Comparison of ENCODE assay signal across 23 cellular contexts in genomic region chr10:37304036-37304435, GRCh38.
"Had no signal": no experiment of that assay in that cellular context is flagged by ENCODE, and none has a peak within 500 bp of the region (broad histone marks: within the 10 kb centered on the region; RNA-seq: fewer than 3 reads in every experiment).

No MANE protein-coding gene starts in this region.

- H3K9me3 ChIP-seq: testis, thoracic aorta, thyroid gland, tibial artery, upper lobe of right lung, uterus, vagina had no signal

- H3K4me3 ChIP-seq: stomach, suprapubic skin, testis, thoracic aorta, thyroid gland, tibial artery, tibial nerve, transverse colon, upper lobe of left lung, upper lobe of right lung, uterus, vagina had no signal

- H3K36me3 ChIP-seq: stomach, suprapubic skin, thoracic aorta, thyroid gland, tibial artery, tibial nerve, transverse colon, upper lobe of left lung, upper lobe of right lung, uterus, vagina had no signal

- H3K27ac ChIP-seq: stomach, suprapubic skin, testis, thoracic aorta, thyroid gland, tibial artery, tibial nerve, transverse colon, upper lobe of left lung, upper lobe of right lung, uterus, vagina had no signal

- H3K27me3 ChIP-seq: stomach, suprapubic skin, testis, thyroid gland, tibial artery, tibial nerve, transverse colon, upper lobe of left lung, upper lobe of right lung, uterus, vagina had no signal

- DNase-seq: stimulated activated CD4-positive, alpha-beta T cell treated with anti-CD3 and anti-CD28 coated beads, Interleukin-2, amount 100 ng/mL, for 48 hours; stimulated activated CD4-positive, alpha-beta T cell treated with anti-CD3 and anti-CD28 coated beads, Interleukin-4, amount 100 ng/mL, for 1 hour; stimulated activated CD4-positive, alpha-beta T cell treated with anti-CD3 and anti-CD28 coated beads, Interleukin-4, amount 100 ng/mL, for 24 hours; stimulated activated CD4-positive, alpha-beta T cell treated with anti-CD3 and anti-CD28 coated beads, Interleukin-4, amount 100 ng/mL, for 4 hours; stimulated activated CD8-positive, alpha-beta memory T cell treated with anti-CD3 and anti-CD28 coated beads, Interleukin-4, amount 100 ng/mL, for 48 hours; stimulated activated naive B cell treated with anti-CD40 and anti-IgM and Interleukin-4, amounts not matched to agents 10 μg/mL and 1 μg/mL and 100 μg/mL, for 72 hours; stimulated activated naive CD4-positive, alpha-beta T cell; stimulated activated naive CD4-positive, alpha-beta T cell treated with Interleukin-2 at 50 U/mL for 16 hours; stimulated activated naive CD8-positive, alpha-beta T cell treated with anti-CD3 and anti-CD28 coated beads, Interleukin-15, amount 100 ng/mL, for 72 hours; stimulated activated naive CD8-positive, alpha-beta T cell treated with anti-CD3 and anti-CD28 coated beads, Interleukin-15, Interleukin-2, amounts not matched to agents 100 U/mL and 50 U/mL, for 24 hours; stomach; substantia nigra; testis; thyroid gland; tibial artery; transverse colon; upper lobe of left lung; upper lobe of right lung; uterus had no signal

- H3K4me1 ChIP-seq: stomach, suprapubic skin, testis, thyroid gland, tibial artery, tibial nerve, transverse colon, upper lobe of left lung, upper lobe of right lung, uterus, vagina had no signal
